ENCODE assay signal across 2 cellular contexts in the genomic region with DNA sequence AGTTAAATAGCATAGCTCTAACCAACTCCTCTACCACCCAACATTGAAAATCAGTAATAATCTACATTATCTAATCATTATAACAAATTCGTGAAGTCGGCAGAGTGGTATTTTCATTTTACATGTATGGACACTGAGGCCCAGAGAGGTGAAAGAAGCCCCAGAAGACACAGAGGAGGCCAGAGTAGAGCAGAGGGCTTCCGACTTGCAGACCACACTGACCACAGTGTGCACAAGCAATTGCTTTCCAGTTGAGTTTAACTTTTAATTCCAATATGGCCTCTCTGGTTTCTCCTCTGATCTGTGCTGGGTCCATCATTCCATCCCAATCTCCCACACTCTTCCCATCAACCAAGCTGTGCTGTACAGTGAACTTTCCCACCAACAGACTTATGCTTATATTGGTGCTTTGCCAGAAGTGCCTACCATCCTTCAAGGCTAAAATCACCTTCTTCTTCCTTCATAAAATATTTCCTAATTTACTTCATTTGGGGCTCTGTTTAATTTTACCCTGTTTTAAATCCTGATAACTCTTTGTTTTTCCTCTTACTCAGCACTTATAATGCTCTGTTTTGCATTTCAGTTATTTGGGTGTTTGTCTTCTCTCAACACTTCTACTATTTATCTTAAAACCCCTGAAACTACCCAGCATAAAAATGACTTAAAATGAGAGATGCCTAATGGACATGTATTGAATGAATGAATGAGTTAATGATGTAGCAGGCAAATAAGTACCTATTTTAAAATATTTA.
TF ChIP-seq lines count a peak whose summit lies in the region.

No MANE protein-coding gene starts in this region.

TF ChIP-seq in HepG2, 621 proteins besides CTCF, POLR2A, EP300 and RAD21 (continued from another document):
- TF ChIP-seq, protein P1, sequence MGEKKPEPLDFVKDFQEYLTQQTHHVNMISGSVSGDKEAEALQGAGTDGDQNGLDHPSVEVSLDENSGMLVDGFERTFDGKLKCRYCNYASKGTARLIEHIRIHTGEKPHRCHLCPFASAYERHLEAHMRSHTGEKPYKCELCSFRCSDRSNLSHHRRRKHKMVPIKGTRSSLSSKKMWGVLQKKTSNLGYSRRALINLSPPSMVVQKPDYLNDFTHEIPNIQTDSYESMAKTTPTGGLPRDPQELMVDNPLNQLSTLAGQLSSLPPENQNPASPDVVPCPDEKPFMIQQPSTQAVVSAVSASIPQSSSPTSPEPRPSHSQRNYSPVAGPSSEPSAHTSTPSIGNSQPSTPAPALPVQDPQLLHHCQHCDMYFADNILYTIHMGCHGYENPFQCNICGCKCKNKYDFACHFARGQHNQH (CRISPR knock-in tag; IDR thresholded peaks at IDR 0.05): no peak
- TF ChIP-seq ZNF572 (CRISPR knock-in tag; IDR thresholded peaks at IDR 0.05) (no peak), ZNF260 (CRISPR knock-in tag; IDR thresholded peaks at IDR 0.05; ENCODE audit: borderline replicate concordance, low read depth) (no peak), ZNF468 (CRISPR knock-in tag; IDR thresholded peaks at IDR 0.05) (no peak), MAFF (IDR thresholded peaks at IDR 0.05; ENCODE audit: low read depth, low read length) (peak; percentile 71), ZNF20 (CRISPR knock-in tag; IDR thresholded peaks at IDR 0.05) (no peak), ZNF775 (CRISPR knock-in tag; IDR thresholded peaks at IDR 0.05; ENCODE audit: borderline replicate concordance) (no peak), FOXK2 (IDR thresholded peaks at IDR 0.05) (no peak), ZNF598 (CRISPR knock-in tag; IDR thresholded peaks at IDR 0.05; ENCODE audit: borderline replicate concordance) (no peak), ZSCAN20 (CRISPR knock-in tag; IDR thresholded peaks at IDR 0.05; ENCODE audit: borderline replicate concordance) (no peak), MEIS1 (CRISPR knock-in tag; IDR thresholded peaks at IDR 0.05; ENCODE audit: borderline replicate concordance) (no peak), ZNF205 (CRISPR knock-in tag; IDR thresholded peaks at IDR 0.05) (no peak)
- TF ChIP-seq, protein P2, sequence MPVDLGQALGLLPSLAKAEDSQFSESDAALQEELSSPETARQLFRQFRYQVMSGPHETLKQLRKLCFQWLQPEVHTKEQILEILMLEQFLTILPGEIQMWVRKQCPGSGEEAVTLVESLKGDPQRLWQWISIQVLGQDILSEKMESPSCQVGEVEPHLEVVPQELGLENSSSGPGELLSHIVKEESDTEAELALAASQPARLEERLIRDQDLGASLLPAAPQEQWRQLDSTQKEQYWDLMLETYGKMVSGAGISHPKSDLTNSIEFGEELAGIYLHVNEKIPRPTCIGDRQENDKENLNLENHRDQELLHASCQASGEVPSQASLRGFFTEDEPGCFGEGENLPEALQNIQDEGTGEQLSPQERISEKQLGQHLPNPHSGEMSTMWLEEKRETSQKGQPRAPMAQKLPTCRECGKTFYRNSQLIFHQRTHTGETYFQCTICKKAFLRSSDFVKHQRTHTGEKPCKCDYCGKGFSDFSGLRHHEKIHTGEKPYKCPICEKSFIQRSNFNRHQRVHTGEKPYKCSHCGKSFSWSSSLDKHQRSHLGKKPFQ (CRISPR knock-in tag; IDR thresholded peaks at IDR 0.05; ENCODE audit: insufficient replicate concordance): no peak

TF ChIP-seq in GM12878, 131 proteins besides CTCF, POLR2A, EP300 and RAD21 (continued from another document):
- TF ChIP-seq, protein P3, sequence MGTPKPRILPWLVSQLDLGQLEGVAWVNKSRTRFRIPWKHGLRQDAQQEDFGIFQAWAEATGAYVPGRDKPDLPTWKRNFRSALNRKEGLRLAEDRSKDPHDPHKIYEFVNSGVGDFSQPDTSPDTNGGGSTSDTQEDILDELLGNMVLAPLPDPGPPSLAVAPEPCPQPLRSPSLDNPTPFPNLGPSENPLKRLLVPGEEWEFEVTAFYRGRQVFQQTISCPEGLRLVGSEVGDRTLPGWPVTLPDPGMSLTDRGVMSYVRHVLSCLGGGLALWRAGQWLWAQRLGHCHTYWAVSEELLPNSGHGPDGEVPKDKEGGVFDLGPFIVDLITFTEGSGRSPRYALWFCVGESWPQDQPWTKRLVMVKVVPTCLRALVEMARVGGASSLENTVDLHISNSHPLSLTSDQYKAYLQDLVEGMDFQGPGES (IDR thresholded peaks at IDR 0.05): no peak
TF ChIP-seq in GM12878: peak in this region for 1.
